In the genomic region with DNA sequence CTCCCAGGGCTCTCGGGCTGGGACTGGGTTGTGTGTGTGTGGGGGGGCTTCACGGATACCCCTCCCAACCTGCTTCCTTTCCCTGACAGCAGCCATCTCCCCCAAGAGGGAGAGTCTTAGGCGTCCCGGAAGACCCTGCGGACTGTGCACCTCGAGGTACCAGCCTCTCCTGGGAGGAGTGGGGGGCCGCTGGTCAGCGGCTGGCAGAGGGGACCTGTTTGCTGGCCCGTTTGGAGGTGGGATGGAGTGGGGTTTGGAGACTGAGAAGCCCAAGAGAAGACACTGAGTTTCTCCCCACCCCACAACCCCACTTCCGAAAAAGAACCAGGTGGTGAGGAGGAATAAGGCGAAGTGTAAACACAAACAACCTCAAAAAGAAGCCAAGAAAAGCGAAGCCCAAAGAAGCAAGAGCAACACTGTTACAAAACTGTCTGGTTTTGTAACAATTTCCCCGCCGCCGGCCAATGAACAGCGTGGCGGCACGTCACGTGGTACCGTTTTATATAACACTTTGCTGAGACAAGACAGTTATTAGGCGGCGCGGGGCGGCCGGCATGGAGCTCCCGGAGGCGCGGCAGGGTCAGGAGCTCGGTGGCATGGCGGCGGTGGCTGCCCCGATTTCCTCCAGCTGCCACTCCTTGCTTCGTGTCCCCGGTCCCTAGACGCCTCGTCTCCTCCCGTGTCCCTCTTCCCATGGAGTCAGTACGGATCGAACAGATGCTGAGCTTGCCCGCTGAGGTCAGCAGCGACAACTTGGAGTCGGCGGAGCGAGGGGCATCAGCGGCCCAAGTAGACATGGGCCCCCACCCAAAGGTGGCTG, we compare ENCODE assay signal across 8 cellular contexts. TPM values are rescaled to one million over a fixed set of nuclear protein-coding genes. Genes with fewer than 3 reads are reported as not detected.
DNase-seq lines count a peak whose midpoint lies in the region; TF ChIP-seq lines count a peak whose summit lies in the region.

LONRF3 (plus strand) TSS at position 531 of the 820 bp plus-strand sequence; CDS start at position 694, 163 bp downstream.

- peaks cover 30 to 47% of the 10 kb centered on the region in 2 experiments for H3K27me3 ChIP-seq in mesenchymal stem cell (ENCODE audit: control insufficient read depth in 1 of 2, insufficient read depth in 1 of 2, low read length in 2 of 2)

- in situ Hi-C loops in GM13977 (cut with MboI; ENCODE audit: low pct_unique_long_range_greater_than_20kb, low sequenced_read_pairs, unreplicated experiment): no loop called here

- H3K4ac ChIP-seq in mesenchymal stem cell (ENCODE audit: low read depth in 1 of 2, low read length in 2 of 2): no peak within 1 kb of the TSS

- H3K23ac ChIP-seq in mesenchymal stem cell (ENCODE audit: low read length in 2 of 2): no peak within 1 kb of the TSS

- no peak within 1 kb of the TSS for H2BK15ac ChIP-seq in mesenchymal stem cell (ENCODE audit: low read depth, poor library complexity, severe bottlenecking)

- peak within 1 kb of the TSS in 1 of 2 experiments; percentile 34 for H3K18ac ChIP-seq in mesenchymal stem cell (ENCODE audit: low read depth in 1 of 2, low read length in 2 of 2)

- peak; percentile 50 for DNase-seq in GM13977 (ENCODE audit: low spot score)
- DNase-seq in NCI-H2227 treated with DMSO at 0.1 percent for 48 hours (lab: John Stamatoyannopoulos, UW): peak; percentile 22
- peak; percentile 30 to 38 for DNase-seq in activated CD8-positive, alpha-beta memory T cell treated with anti-CD3 and anti-CD28 coated beads for 1 hour (ENCODE audit: extremely low read depth in 1 of 2, low read depth in 1 of 2)
- DNase-seq in effector CD8-positive, alpha-beta T cell (lab: John Stamatoyannopoulos, UW): peak; percentile 39
- DNase-seq in mesenchymal stem cell: peak; percentile 30
- DNase-seq in stimulated activated CD4-positive, alpha-beta T cell treated with anti-CD3 and anti-CD28 coated beads, TNF-alpha, amount 100 ng/mL, for 4 hours (ENCODE audit: low read depth in 3 of 3): peak; percentile 31 to 60 (median 49)
- no peak for DNase-seq in HuH-7.5 (ENCODE audit: low spot score)
- DNase-seq in middle frontal gyrus (ENCODE audit: extremely low spot score, low spot score): no peak

- H2BK5ac ChIP-seq in mesenchymal stem cell (ENCODE audit: low read depth, low read length, poor library complexity, severe bottlenecking): no peak within 1 kb of the TSS

- no peak for TF ChIP-seq CTCF in GM13977 (IDR thresholded peaks at IDR 0.05; ENCODE audit: extremely low read depth, insufficient read depth, missing control alignments)

- no peaks in the 10 kb centered on the region for H3K36me3 ChIP-seq in mesenchymal stem cell (ENCODE audit: control insufficient read depth in 1 of 2, insufficient read depth in 2 of 2, low read depth in 1 of 2, low read length in 2 of 2)

- H3K79me1 ChIP-seq in mesenchymal stem cell (replicated peaks; ENCODE audit: low read length, poor library complexity, severe bottlenecking): no peaks in the 10 kb centered on the region

- 11% methylated on average over 30 of the region's 45 CpGs for WGBS in mesenchymal stem cell

- no peak within 1 kb of the TSS for H2BK120ac ChIP-seq in mesenchymal stem cell (ENCODE audit: low read depth, low read length)

- H3K27ac ChIP-seq in mesenchymal stem cell (ENCODE audit: low read length, poor library complexity, severe bottlenecking): no peak within 1 kb of the TSS

- no peak within 1 kb of the TSS for H4K8ac ChIP-seq in mesenchymal stem cell (ENCODE audit: low read length)

- peak within 1 kb of the TSS; percentile 38 for H3K9ac ChIP-seq in mesenchymal stem cell (ENCODE audit: low read length)

- peak within 1 kb of the TSS; percentile 61 for H3K4me2 ChIP-seq in mesenchymal stem cell (ENCODE audit: low read length, poor library complexity, severe bottlenecking)

- H3K14ac ChIP-seq in mesenchymal stem cell (ENCODE audit: low read length in 2 of 2): no peak within 1 kb of the TSS

- peak within 1 kb of the TSS in 1 of 2 experiments; percentile 68 for H3K4me3 ChIP-seq in mesenchymal stem cell (ENCODE audit: insufficient read depth in 1 of 2, low read depth in 1 of 2, low read length in 2 of 2)

- no peak within 1 kb of the TSS for H4K91ac ChIP-seq in mesenchymal stem cell (ENCODE audit: low read length)

- no peak within 1 kb of the TSS for H2AK5ac ChIP-seq in mesenchymal stem cell (ENCODE audit: low read length, severe bottlenecking)

- H2BK12ac ChIP-seq in mesenchymal stem cell (ENCODE audit: low read length in 2 of 2): no peak within 1 kb of the TSS

- H2AFZ ChIP-seq in mesenchymal stem cell (ENCODE audit: low read depth, low read length): no peak within 1 kb of the TSS

- peaks cover 17% of the 10 kb centered on the region for H3K4me1 ChIP-seq in mesenchymal stem cell (ENCODE audit: control insufficient read depth, insufficient read depth, low read depth, low read length)

- no peaks in the 10 kb centered on the region for H3K9me3 ChIP-seq in mesenchymal stem cell (ENCODE audit: control insufficient read depth, low read length)

RNA-seq across cellular contexts. Expression of gene LONRF3, which starts in this region (rescaled TPM):
- polyA plus RNA-seq in mesenchymal stem cell (2013, experiment 1 of 2): 0.11 TPM
- polyA plus RNA-seq in mesenchymal stem cell (2013, experiment 2 of 2): 0.10 TPM

Comparison
In these comparisons a context has a peak if more than half of its experiments do, and no peak if none do; other contexts are left out.
1. DNase-seq: peak in GM13977 (single experiment), NCI-H2227 treated with DMSO at 0.1 percent for 48 hours (single experiment), activated CD8-positive, alpha-beta memory T cell treated with anti-CD3 and anti-CD28 coated beads for 1 hour (2 of 2), effector CD8-positive, alpha-beta T cell (single experiment), mesenchymal stem cell (single experiment) and stimulated activated CD4-positive, alpha-beta T cell treated with anti-CD3 and anti-CD28 coated beads, TNF-alpha, amount 100 ng/mL, for 4 hours (3 of 3); none in HuH-7.5 (single experiment) and middle frontal gyrus (single experiment).